1 cellular context compared by ENCODE assay signal in the genomic region with DNA sequence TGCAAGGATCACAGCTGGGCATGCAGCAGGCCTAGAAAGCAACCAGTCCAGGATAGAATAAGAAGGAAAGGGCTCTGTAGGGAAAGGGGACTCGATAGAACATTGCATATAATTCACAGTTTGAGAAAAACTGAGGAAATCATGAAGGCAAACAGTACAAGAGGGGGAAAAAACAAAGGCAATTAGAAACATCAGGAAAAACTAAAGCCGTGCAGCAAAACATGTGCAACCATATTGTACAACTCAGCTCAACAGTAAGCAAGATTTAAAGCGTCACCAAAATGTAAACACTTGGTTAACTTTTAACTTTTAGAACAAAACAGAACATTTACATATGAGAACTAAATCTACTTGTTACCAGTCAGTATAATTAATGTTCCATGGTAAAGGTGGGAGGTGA.
A peak's percentile ranks its signal among the peaks of the same experiment; 100 is the strongest.
TF ChIP-seq lines count a peak whose summit lies in the region.

No MANE protein-coding gene starts in this region.

TF ChIP-seq in K562, 482 proteins besides CTCF, POLR2A, EP300 and RAD21:
- TF ChIP-seq FOS (IDR thresholded peaks at IDR 0.05; ENCODE audit: extremely low read depth, insufficient read length) (no peak), CBX3 (IDR thresholded peaks at IDR 0.05; ENCODE audit: borderline replicate concordance in 1 of 2, low read length in 2 of 2) (peak in 1 of 2 experiments; percentile 65; a peak in 1 of 3 replicates), CCNT2 (IDR thresholded peaks at IDR 0.05; ENCODE audit: borderline replicate concordance, extremely low read depth, insufficient read length, low read depth, low read length) (no peak), NFYB (IDR thresholded peaks at IDR 0.05; ENCODE audit: extremely low read depth, insufficient read length) (no peak), ZKSCAN3 (CRISPR knock-in tag; IDR thresholded peaks at IDR 0.05) (no peak), TRIM24 (IDR thresholded peaks at IDR 0.05) (peak in 1 of 2 experiments; percentile 40; a peak in 1 of 4 replicates)
- TF ChIP-seq, protein P1, sequence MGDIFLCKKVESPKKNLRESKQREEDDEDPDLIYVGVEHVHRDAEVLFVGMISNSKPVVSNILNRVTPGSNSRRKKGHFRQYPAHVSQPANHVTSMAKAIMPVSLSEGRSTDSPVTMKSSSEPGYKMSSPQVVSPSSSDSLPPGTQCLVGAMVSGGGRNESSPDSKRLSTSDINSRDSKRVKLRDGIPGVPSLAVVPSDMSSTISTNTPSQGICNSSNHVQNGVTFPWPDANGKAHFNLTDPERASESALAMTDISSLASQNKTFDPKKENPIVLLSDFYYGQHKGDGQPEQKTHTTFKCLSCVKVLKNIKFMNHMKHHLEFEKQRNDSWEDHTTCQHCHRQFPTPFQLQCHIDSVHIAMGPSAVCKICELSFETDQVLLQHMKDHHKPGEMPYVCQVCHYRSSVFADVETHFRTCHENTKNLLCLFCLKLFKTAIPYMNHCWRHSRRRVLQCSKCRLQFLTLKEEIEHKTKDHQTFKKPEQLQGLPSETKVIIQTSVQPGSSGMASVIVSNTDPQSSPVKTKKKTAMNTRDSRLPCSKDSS (IDR thresholded peaks at IDR 0.05; ENCODE audit: low read depth, partially characterized antibody), result peak; percentile 78
- TF ChIP-seq, protein P2, sequence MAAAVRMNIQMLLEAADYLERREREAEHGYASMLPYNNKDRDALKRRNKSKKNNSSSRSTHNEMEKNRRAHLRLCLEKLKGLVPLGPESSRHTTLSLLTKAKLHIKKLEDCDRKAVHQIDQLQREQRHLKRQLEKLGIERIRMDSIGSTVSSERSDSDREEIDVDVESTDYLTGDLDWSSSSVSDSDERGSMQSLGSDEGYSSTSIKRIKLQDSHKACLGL (CRISPR knock-in tag; IDR thresholded peaks at IDR 0.05; ENCODE audit: borderline replicate concordance, poor library complexity, severe bottlenecking), result no peak
